In genomic region chr9:137379761-137380161, GRCh38 we compare ENCODE assay signal across 1 cellular context.
A peak's percentile ranks its signal among the peaks of the same experiment; 100 is the strongest.
TF ChIP-seq lines count a peak whose summit lies in the region.

No MANE protein-coding gene starts in this region.

TF ChIP-seq in HepG2, 621 proteins besides CTCF, POLR2A, EP300 and RAD21:
- TF ChIP-seq ZFP90 (CRISPR knock-in tag; IDR thresholded peaks at IDR 0.05; ENCODE audit: borderline replicate concordance): no peak
- no peak for TF ChIP-seq KLF12 (CRISPR knock-in tag; IDR thresholded peaks at IDR 0.05; ENCODE audit: borderline replicate concordance)
- 0 out of 2 replicates have a peak, but pooled peaks have one; percentile 24 for TF ChIP-seq HNRNPL (IDR thresholded peaks at IDR 0.05; ENCODE audit: low read depth, low read length)
- no peak for TF ChIP-seq RFX1 (IDR thresholded peaks at IDR 0.05)
